In the genomic region with DNA sequence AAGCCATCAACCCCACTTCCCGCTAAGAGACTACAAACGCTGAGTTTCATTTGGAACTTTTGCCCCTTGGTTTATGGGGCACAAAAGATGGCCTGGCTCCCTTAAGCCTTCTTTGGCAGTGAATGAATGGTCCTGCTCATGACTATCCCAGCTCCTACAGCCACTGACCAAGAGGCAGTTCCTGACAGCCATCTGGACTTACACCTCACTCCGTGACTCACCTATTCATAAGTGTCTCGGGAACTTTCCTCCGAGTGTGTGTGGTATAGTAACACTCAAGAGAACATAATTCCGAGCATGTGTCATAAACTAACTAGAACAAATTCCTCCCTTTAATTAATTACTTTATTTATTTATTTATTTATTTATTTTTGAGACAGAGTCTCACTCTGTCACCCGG, we compare ENCODE assay signal across 21 cellular contexts. TPM values are rescaled to one million over a fixed set of nuclear protein-coding genes. Genes with fewer than 3 reads are reported as not detected.
A peak's percentile ranks its signal among the peaks of the same experiment; 100 is the strongest.
DNase-seq lines count a peak whose midpoint lies in the region; TF ChIP-seq lines count a peak whose summit lies in the region.
"Had no signal": no experiment of that assay in that cellular context is flagged by ENCODE, and none has a peak within 500 bp of the region (broad histone marks: within the 10 kb centered on the region; RNA-seq: fewer than 3 reads in every experiment).

No MANE protein-coding gene starts in this region.

- H3K27ac ChIP-seq in colonic mucosa = no peak overlapping the region
- H3K27ac ChIP-seq: 22Rv1, heart right ventricle, neutrophil, thoracic aorta had no signal

- no peaks in the 10 kb centered on the region for H3K36me3 ChIP-seq in colonic mucosa
- H3K36me3 ChIP-seq: heart right ventricle, neutrophil, thoracic aorta had no signal

- no peak overlapping the region for H3K9ac ChIP-seq in colonic mucosa (ENCODE audit: low read depth in 2 of 2, low read length in 2 of 2)

- DNase-seq in DMS53 (lab: John Stamatoyannopoulos, UW) = peak; percentile 10
- DNase-seq in DMS53 treated with DMSO at 0.1 percent for 48 hours (lab: John Stamatoyannopoulos, UW; ENCODE audit: unreplicated experiment) = no peak
- DNase-seq in amniotic epithelial cell (ENCODE audit: low read depth) = peak; percentile 83
- peak; percentile 52 for DNase-seq in glomerular visceral epithelial cell (ENCODE audit: extremely low spot score)
- no peak for DNase-seq in SW 1271 (lab: John Stamatoyannopoulos, UW)
- no peak for DNase-seq in activated effector memory CD4-positive, alpha-beta T cell treated with anti-CD3 and anti-CD28 coated beads, Interleukin-2, amount 50 U/mL, for 16 hours
- DNase-seq in colonic mucosa = no peak
- no peak for DNase-seq in GM10266 (ENCODE audit: extremely low spot score)
- DNase-seq: activated CD4-positive, alpha-beta T cell treated with anti-CD3 and anti-CD28 coated beads, Interleukin-2, amount 10 ng/mL, durations not matched to agents 24 days and 14 days; activated naive CD8-positive, alpha-beta T cell treated with anti-CD3 and anti-CD28 coated beads for 36 hours; activated T-cell treated with anti-CD3 and anti-CD28 coated beads, Interleukin-2, amount 50 U/mL, for 1 hour; CD4-positive, alpha-beta T cell; H9; heart right ventricle; kidney glomerular epithelial cell; NCI-H2081 treated with DMSO at 0.1 percent for 48 hours; NCI-H526; stimulated activated CD4-positive, alpha-beta T cell treated with anti-CD3 and anti-CD28 coated beads, Interleukin-4, amount 100 ng/mL, for 4 hours had no signal

- intact Hi-C loops in colonic mucosa (cut with DNase I) = no loop called here

- H3K27me3 ChIP-seq in colonic mucosa = no peaks in the 10 kb centered on the region
- H3K27me3 ChIP-seq: heart right ventricle, neutrophil had no signal

- H3K4me1 ChIP-seq in colonic mucosa = no peaks in the 10 kb centered on the region

- H3K9me3 ChIP-seq in colonic mucosa = no peaks in the 10 kb centered on the region
- H3K9me3 ChIP-seq: heart right ventricle, neutrophil, thoracic aorta had no signal

- no peak overlapping the region for H3K4me3 ChIP-seq in colonic mucosa
- H3K4me3 ChIP-seq: heart right ventricle, thoracic aorta had no signal

- no peak for TF ChIP-seq CTCF in colonic mucosa (IDR thresholded peaks at IDR 0.05)
- no peak for TF ChIP-seq CTCF in GM10266 (IDR thresholded peaks at IDR 0.05; ENCODE audit: control insufficient read depth, insufficient read depth, low read depth, missing control alignments)

RNA-seq across cellular contexts. Expression of gene NUDT4, which starts 51.9 kb away (rescaled TPM):
- 100 to 1,000 TPM in 1 of 2 donors, 10 to 100 TPM in 1; 84.5 to 102 TPM for total RNA-seq in colonic mucosa

Comparison
In these comparisons a context has a peak if more than half of its experiments do, and no peak if none do; other contexts are left out.
1. DNase-seq: peak in DMS53 (single experiment), amniotic epithelial cell (single experiment) and glomerular visceral epithelial cell (single experiment); none in DMS53 treated with DMSO at 0.1 percent for 48 hours (single experiment), SW 1271 (0 of 2), activated effector memory CD4-positive, alpha-beta T cell treated with anti-CD3 and anti-CD28 coated beads, Interleukin-2, amount 50 U/mL, for 16 hours (single experiment), colonic mucosa (single experiment) and GM10266 (single experiment).